Comparison of ENCODE assay signal across 10 cellular contexts in the genomic region with DNA sequence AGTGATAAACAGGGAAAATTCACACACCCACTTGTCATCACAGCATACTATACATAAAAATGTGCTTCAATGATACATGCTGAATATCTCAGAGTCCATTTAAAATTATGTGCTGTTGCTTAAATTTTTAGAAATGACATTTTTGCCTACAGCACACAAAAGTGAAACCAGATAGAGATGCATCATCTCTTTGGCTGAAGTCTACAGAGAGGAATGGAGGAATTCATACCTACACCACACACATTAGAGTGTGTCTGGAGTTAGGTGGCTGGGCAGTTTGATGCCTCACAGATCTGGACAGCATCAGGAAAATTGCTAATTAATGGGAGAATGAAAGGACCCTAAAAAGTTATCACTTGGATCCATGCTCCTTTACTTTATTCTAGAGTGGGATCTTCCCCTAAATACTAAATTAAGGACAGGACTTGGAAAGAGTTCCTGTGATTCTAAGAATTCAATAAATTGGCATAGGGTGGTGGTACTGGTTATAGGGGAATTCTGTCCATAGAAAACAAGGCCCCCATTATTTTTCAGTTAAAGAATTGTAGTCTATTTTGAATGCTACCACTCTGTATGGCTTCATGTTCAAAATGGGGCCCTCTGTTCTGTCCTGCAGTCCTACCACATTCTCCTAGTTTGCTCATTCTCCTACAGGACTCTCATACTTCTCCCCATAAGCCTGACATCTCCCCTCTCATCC. TPM values are rescaled to one million over a fixed set of nuclear protein-coding genes. Genes with fewer than 3 reads are reported as not detected.
DNase-seq lines count a peak whose midpoint lies in the region; ATAC-seq and TF ChIP-seq lines count a peak whose summit lies in the region.
"Had no signal": no experiment of that assay in that cellular context is flagged by ENCODE, and none has a peak within 500 bp of the region (broad histone marks: within the 10 kb centered on the region; RNA-seq: fewer than 3 reads in every experiment).

No MANE protein-coding gene starts in this region.

- no peak for TF ChIP-seq EP300 in SK-N-SH (IDR thresholded peaks at IDR 0.05; ENCODE audit: borderline replicate concordance in 1 of 2, low read depth in 1 of 2, low read length in 1 of 2)

- in situ Hi-C loops in KBM-7 (cut with MboI; ENCODE audit: low pct_unique_long_range_greater_than_20kb, low sequenced_read_pairs), result no loop called here

- CTCF ChIA-PET in SK-N-SH (lab: Yijun Ruan, JAX), result interaction anchor here (1.3 kb wide), 1 partner anchor 88 kb away, joined by 3 read pairs; no protein-coding TSS in a partner anchor

- TF ChIP-seq CTCF in SK-N-SH (IDR thresholded peaks at IDR 0.05) (no peak), MM.1S (IDR thresholded peaks at IDR 0.05; ENCODE audit: low read length) (no peak), fibroblast of mammary gland (conservative IDR thresholded peaks at IDR 0.05; ENCODE audit: control insufficient read depth, insufficient read depth, low read depth, low read length) (no peak)

- H3K4me1 ChIP-seq in SK-N-SH (ENCODE audit: control insufficient read depth in 1 of 2, insufficient read depth in 2 of 2, low read depth in 1 of 2, low read length in 1 of 2) (peaks cover 0 to 7% of the 10 kb centered on the region in 2 experiments; a peak in 2 of 4 replicates), MM.1S (ENCODE audit: low read length) (peaks cover 34% of the 10 kb centered on the region)

- peaks cover 5% of the 10 kb centered on the region for H3F3A ChIP-seq in SK-N-SH (replicated peaks; ENCODE audit: insufficient read depth)
- H3F3A ChIP-seq in MM.1S (ENCODE audit: insufficient read depth, low read length), result peaks cover 10% of the 10 kb centered on the region

- H3K36me3 ChIP-seq in SK-N-SH (replicated peaks in 1 of 2; ENCODE audit: control insufficient read depth in 1 of 2, insufficient read depth in 2 of 2, low read length in 1 of 2), result peaks cover 0 to 5% of the 10 kb centered on the region in 2 experiments
- no peaks in the 10 kb centered on the region for H3K36me3 ChIP-seq in MM.1S (replicated peaks; ENCODE audit: insufficient read depth, low read length)

- H3K4me3 ChIP-seq in SK-N-SH (ENCODE audit: low read depth in 2 of 2, low read length in 1 of 2), result no peak overlapping the region
- H3K4me3 ChIP-seq in MM.1S (ENCODE audit: low read length), result peak overlapping the region; percentile 40; the same call in 1 of the 2 replicates
- H3K4me3 ChIP-seq in fibroblast of mammary gland (ENCODE audit: control insufficient read depth, low read depth, low read length), result no peak overlapping the region

- peak; percentile 65; the same call in 1 of the 3 replicates for ATAC-seq in SK-N-SH treated with all-trans-retinoic acid at 6 μM for 48 hours
- ATAC-seq in HG02642 (IDR thresholded peaks at IDR 0.05; ENCODE audit: poor library complexity, unreplicated experiment), result no peak

- H3K27me3 ChIP-seq in SK-N-SH (ENCODE audit: insufficient read depth), result no peaks in the 10 kb centered on the region
- no peaks in the 10 kb centered on the region for H3K27me3 ChIP-seq in MM.1S (replicated peaks; ENCODE audit: insufficient read depth, low read length)

- H4K20me1 ChIP-seq in SK-N-SH (ENCODE audit: insufficient read depth) (no peaks in the 10 kb centered on the region), MM.1S (ENCODE audit: insufficient read depth, low read length) (no peaks in the 10 kb centered on the region)

- H3K9me3 ChIP-seq in SK-N-SH, result no peaks in the 10 kb centered on the region; the same call in 1 of the 2 replicates
- no peaks in the 10 kb centered on the region for H3K9me3 ChIP-seq in MM.1S (replicated peaks; ENCODE audit: insufficient read depth, low read length)

- no peak overlapping the region for H3K4me2 ChIP-seq in SK-N-SH
- peak overlapping the region; percentile 68; the same call in 1 of the 2 replicates for H3K4me2 ChIP-seq in MM.1S (ENCODE audit: low read depth, low read length)

- no peaks in the 10 kb centered on the region for H3K79me2 ChIP-seq in SK-N-SH (ENCODE audit: insufficient read depth)
- no peaks in the 10 kb centered on the region for H3K79me2 ChIP-seq in MM.1S (ENCODE audit: low read length)

- DNase-seq in SK-N-SH, result no peak
- peak; percentile 9 for DNase-seq in MM.1S
- peak; percentile 7 for DNase-seq in fibroblast of mammary gland (ENCODE audit: low read depth)
- no peak for DNase-seq in substantia nigra (lab: John Stamatoyannopoulos, UW)
- no peak for DNase-seq in T-helper 9 cell
- no peak for DNase-seq in KBM-7
- DNase-seq: 8988T, NCI-H69 had no signal

- no peak for TF ChIP-seq RAD21 in SK-N-SH (IDR thresholded peaks at IDR 0.05; ENCODE audit: low read length)

- H3K9ac ChIP-seq in SK-N-SH (no peak overlapping the region), MM.1S (ENCODE audit: low read length) (no peak overlapping the region; the same call in 1 of the 2 replicates)

- H3K27ac ChIP-seq in SK-N-SH (ENCODE audit: low read depth in 2 of 2, low read length in 1 of 2) (no peak overlapping the region), MM.1S (ENCODE audit: low read length) (peak overlapping the region; percentile 63; the same call in 1 of the 2 replicates), substantia nigra (ENCODE audit: low read depth, low read length, poor library complexity, severe bottlenecking) (peak overlapping the region; percentile 73)

- no peaks in the 10 kb centered on the region for H3K9me2 ChIP-seq in SK-N-SH
- H3K9me2 ChIP-seq in MM.1S (replicated peaks; ENCODE audit: insufficient read depth, low read length), result no peaks in the 10 kb centered on the region

- H2AFZ ChIP-seq in SK-N-SH (ENCODE audit: low read depth) (no peak overlapping the region), MM.1S (ENCODE audit: low read length) (0 out of 2 replicates have a peak overlapping the region, but pooled peaks have one; percentile 27)

- POLR2A ChIA-PET in SK-N-SH (lab: Yijun Ruan, JAX), result no interaction called here

TF ChIP-seq in SK-N-SH treated with all-trans-retinoic acid at 6 μM for 48 hours, 23 proteins besides CTCF, POLR2A, EP300 and RAD21 (continues in another document):
- TF ChIP-seq GLIS3 (CRISPR knock-in tag; IDR thresholded peaks at IDR 0.05) (no peak), ZFP3 (CRISPR knock-in tag; IDR thresholded peaks at IDR 0.05) (no peak), TOX (CRISPR knock-in tag; IDR thresholded peaks at IDR 0.05; ENCODE audit: borderline replicate concordance) (no peak), ZNF70 (CRISPR knock-in tag; IDR thresholded peaks at IDR 0.05) (no peak)
- TF ChIP-seq, protein P1, sequence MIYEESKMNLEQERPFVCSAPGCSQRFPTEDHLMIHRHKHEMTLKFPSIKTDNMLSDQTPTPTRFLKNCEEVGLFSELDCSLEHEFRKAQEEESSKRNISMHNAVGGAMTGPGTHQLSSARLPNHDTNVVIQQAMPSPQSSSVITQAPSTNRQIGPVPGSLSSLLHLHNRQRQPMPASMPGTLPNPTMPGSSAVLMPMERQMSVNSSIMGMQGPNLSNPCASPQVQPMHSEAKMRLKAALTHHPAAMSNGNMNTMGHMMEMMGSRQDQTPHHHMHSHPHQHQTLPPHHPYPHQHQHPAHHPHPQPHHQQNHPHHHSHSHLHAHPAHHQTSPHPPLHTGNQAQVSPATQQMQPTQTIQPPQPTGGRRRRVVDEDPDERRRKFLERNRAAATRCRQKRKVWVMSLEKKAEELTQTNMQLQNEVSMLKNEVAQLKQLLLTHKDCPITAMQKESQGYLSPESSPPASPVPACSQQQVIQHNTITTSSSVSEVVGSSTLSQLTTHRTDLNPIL (CRISPR knock-in tag; IDR thresholded peaks at IDR 0.05; ENCODE audit: low read depth), result no peak
- TF ChIP-seq, protein P2, sequence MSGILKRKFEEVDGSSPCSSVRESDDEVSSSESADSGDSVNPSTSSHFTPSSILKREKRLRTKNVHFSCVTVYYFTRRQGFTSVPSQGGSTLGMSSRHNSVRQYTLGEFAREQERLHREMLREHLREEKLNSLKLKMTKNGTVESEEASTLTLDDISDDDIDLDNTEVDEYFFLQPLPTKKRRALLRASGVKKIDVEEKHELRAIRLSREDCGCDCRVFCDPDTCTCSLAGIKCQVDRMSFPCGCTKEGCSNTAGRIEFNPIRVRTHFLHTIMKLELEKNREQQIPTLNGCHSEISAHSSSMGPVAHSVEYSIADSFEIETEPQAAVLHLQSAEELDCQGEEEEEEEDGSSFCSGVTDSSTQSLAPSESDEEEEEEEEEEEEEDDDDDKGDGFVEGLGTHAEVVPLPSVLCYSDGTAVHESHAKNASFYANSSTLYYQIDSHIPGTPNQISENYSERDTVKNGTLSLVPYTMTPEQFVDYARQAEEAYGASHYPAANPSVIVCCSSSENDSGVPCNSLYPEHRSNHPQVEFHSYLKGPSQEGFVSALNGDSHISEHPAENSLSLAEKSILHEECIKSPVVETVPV (CRISPR knock-in tag; IDR thresholded peaks at IDR 0.05), result no peak

TF ChIP-seq in SK-N-SH, 30 proteins besides CTCF, POLR2A, EP300 and RAD21:
- TF ChIP-seq NRF1 (IDR thresholded peaks at IDR 0.05; ENCODE audit: low read depth, low read length) (no peak), SIN3A (IDR thresholded peaks at IDR 0.05; ENCODE audit: borderline replicate concordance, low read depth, low read length) (no peak), JUND (IDR thresholded peaks at IDR 0.05) (no peak)

RNA-seq across cellular contexts. Expression of a gene that starts 41.3 kb away (rescaled TPM):
- 2.8 and 4.3 TPM in 2 replicates for polyA plus RNA-seq in SK-N-SH (2012; rRNA removed)
- 3.2 and 3.4 TPM in 2 replicates for polyA plus RNA-seq in SK-N-SH (2012; cell fraction: cytosol; rRNA removed)
- polyA plus RNA-seq in SK-N-SH (2012; cell fraction: nucleus; rRNA removed), result 2.4 and 4.7 TPM in 2 replicates

Comparison
In these comparisons a context has a peak if more than half of its experiments do, and no peak if none do; other contexts are left out.
1. DNase-seq: peak in MM.1S (single experiment) and fibroblast of mammary gland (single experiment); none in SK-N-SH (single experiment), substantia nigra (0 of 49), T-helper 9 cell (single experiment) and KBM-7 (single experiment).
2. H3K27ac ChIP-seq: peak in MM.1S (single experiment) and substantia nigra (single experiment); none in SK-N-SH (0 of 2).